ENCODE assay signal across 8 cellular contexts in genomic region chr10:13526952-13527863, GRCh38. TPM values are rescaled to one million over a fixed set of nuclear protein-coding genes. Genes with fewer than 3 reads are reported as not detected.
A peak's percentile ranks its signal among the peaks of the same experiment; 100 is the strongest.
DNase-seq lines count a peak whose midpoint lies in the region; ATAC-seq and FAIRE-seq lines count a peak whose summit lies in the region.

No MANE protein-coding gene starts in this region.

- DNase-seq in GM04503 (ENCODE audit: low read depth) (peak; percentile 74), SW 1271 (lab: John Stamatoyannopoulos, UW) (peak; percentile 42 to 77), glomerular endothelial cell (ENCODE audit: extremely low read depth, low read depth, low spot score) (peak; percentile 63), pulmonary artery endothelial cell (ENCODE audit: low read depth, low spot score) (peak; percentile 61), NCI-H2029 treated with DMSO at 0.1 percent for 48 hours (lab: John Stamatoyannopoulos, UW) (no peak), frontal cortex (ENCODE audit: low spot score in 2 of 2) (no peak), ureter (ENCODE audit: low spot score) (no peak)

- no peak for FAIRE-seq in frontal cortex (lab: Jason Lieb, UNC)

- ATAC-seq in GM21447 (IDR thresholded peaks at IDR 0.05; ENCODE audit: unreplicated experiment) = no peak

RNA-seq across cellular contexts. Expression of gene BEND7, which starts 1.6 kb away (rescaled TPM):
- total RNA-seq in glomerular endothelial cell = 13.8 and 18.3 TPM in 2 replicates
- total RNA-seq in pulmonary artery endothelial cell = 13.9 and 16.5 TPM in 2 replicates
- 9.8 TPM for total RNA-seq in frontal cortex
- 22.5 TPM for total RNA-seq in ureter

RNA-seq across cellular contexts. Expression of gene PRPF18, which starts 59.6 kb away (rescaled TPM):
- total RNA-seq in glomerular endothelial cell = 16.8 and 18.4 TPM in 2 replicates
- 29.6 and 33.0 TPM in 2 replicates for total RNA-seq in pulmonary artery endothelial cell
- 36.7 TPM for total RNA-seq in frontal cortex
- 25.2 TPM for total RNA-seq in ureter

Comparison
In these comparisons a context has a peak if more than half of its experiments do, and no peak if none do; other contexts are left out.
1. DNase-seq: peak in GM04503 (single experiment), SW 1271 (2 of 2), glomerular endothelial cell (single experiment) and pulmonary artery endothelial cell (single experiment); none in NCI-H2029 treated with DMSO at 0.1 percent for 48 hours (single experiment), frontal cortex (0 of 2) and ureter (single experiment).